In the genomic region with DNA sequence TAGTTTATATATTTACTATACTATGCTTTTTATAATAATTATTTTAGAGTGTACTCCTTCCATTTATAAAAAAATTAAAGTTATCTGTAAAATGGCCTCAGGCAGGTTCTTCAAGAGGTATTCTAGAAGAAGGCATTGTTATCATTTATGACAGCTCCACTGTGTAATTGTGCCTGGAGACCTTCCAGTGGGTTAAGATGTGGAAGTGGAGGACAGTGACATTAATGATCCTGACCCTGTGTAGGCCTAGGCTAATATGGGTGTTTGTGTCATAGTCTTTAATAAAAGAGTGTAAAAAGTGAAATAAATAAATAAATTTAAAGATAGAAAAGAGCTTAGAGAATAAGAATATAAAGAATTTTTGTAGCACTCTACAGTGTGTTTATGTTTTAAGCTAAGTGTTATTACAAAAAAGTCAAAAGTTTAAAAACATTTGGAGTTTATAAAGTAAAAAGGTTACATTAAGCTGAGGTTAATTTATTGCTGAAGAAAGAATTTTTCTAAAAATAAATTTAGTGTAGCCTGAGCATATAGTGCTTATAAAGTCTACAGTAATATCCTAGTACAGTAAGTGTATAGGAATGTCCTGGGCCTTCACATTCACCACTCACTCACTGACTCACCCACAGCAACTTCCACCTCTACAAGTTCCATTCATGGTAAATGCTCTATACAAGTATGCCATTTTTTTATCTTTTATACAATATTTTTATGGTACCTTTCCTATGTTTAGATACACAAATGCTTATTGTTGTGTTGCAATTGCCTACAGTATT, we compare ENCODE assay signal across 16 cellular contexts.
DNase-seq lines count a peak whose midpoint lies in the region; ATAC-seq, FAIRE-seq and TF ChIP-seq lines count a peak whose summit lies in the region.
"Had no signal": no experiment of that assay in that cellular context is flagged by ENCODE, and none has a peak within 500 bp of the region (broad histone marks: within the 10 kb centered on the region; RNA-seq: fewer than 3 reads in every experiment).

No MANE protein-coding gene starts in this region.

- no peaks in the 10 kb centered on the region for H3K4me1 Mint-ChIP-seq in activated CD8-positive, alpha-beta memory T cell treated with anti-CD3 and anti-CD28 coated beads, Interleukin-2, amount 10 ng/mL, durations not matched to agents 7 days and 5 days
- H3K4me1 Mint-ChIP-seq: CD4-positive, CD25-positive, alpha-beta regulatory T cell; immature natural killer cell; WTC11 had no signal

- no peak overlapping the region for H2AFZ ChIP-seq in keratinocyte (ENCODE audit: control insufficient read depth, low read length)

- dilution Hi-C loops in keratinocyte (cut with MboI; ENCODE audit: extremely low pct_ligation_motif_present, low sequenced_read_pairs) = no loop called here

- H3K27ac ChIP-seq in AG04450 (ENCODE audit: low read depth, low read length) (no peak overlapping the region), brain microvascular endothelial cell (peak overlapping the region; percentile 91), keratinocyte (ENCODE audit: control insufficient read depth, insufficient read depth, low read length) (peak overlapping the region; percentile 53)

- H3K36me3 Mint-ChIP-seq in activated CD8-positive, alpha-beta memory T cell treated with anti-CD3 and anti-CD28 coated beads, Interleukin-2, amount 10 ng/mL, durations not matched to agents 7 days and 5 days = no peaks in the 10 kb centered on the region
- H3K36me3 Mint-ChIP-seq: CD4-positive, CD25-positive, alpha-beta regulatory T cell; immature natural killer cell had no signal

- H3K9me1 ChIP-seq in keratinocyte (ENCODE audit: control insufficient read depth, extremely low read depth, insufficient read depth, low read length) = no peaks in the 10 kb centered on the region

- no peak for ATAC-seq in activated CD8-positive, alpha-beta memory T cell treated with anti-CD3 and anti-CD28 coated beads, Interleukin-2, amount 10 ng/mL, durations not matched to agents 7 days and 5 days
- ATAC-seq: Right ventricle myocardium inferior, WTC11 had no signal

- FAIRE-seq in keratinocyte (lab: Jason Lieb, UNC) = peak; percentile 49
- FAIRE-seq: GM19239 had no signal

- no peak for TF ChIP-seq CTCF in AG04450 (IDR thresholded peaks at IDR 0.05; ENCODE audit: low read depth, low read length)
- TF ChIP-seq CTCF in brain microvascular endothelial cell (IDR thresholded peaks at IDR 0.05; ENCODE audit: low read depth, low read length, missing control alignments) = no peak
- TF ChIP-seq CTCF in keratinocyte (optimal IDR thresholded peaks at IDR 0.05 in 1 of 3, IDR thresholded peaks at IDR 0.05 in 1 of 3, conservative IDR thresholded peaks at IDR 0.05 in 1 of 3; ENCODE audit: extremely low read depth in 1 of 3, insufficient read depth in 2 of 3, low read length in 3 of 3) = no peak
- no peak for TF ChIP-seq CTCF in GM20000 (IDR thresholded peaks at IDR 0.05; ENCODE audit: extremely low read depth, missing control alignments)

- peaks cover 14% of the 10 kb centered on the region for H3K4me1 ChIP-seq in keratinocyte (ENCODE audit: control insufficient read depth, extremely low read depth, insufficient read depth, low read length)

- in situ Hi-C loops in brain microvascular endothelial cell (cut with HindIII; ENCODE audit: low pct_ligation_motif_present, low sequenced_read_pairs) = no loop called here

- H3K9ac ChIP-seq in keratinocyte (ENCODE audit: control insufficient read depth, extremely low read depth, insufficient read depth, low read length) = no peak overlapping the region

- no peak overlapping the region for H3K4me3 Mint-ChIP-seq in activated CD8-positive, alpha-beta memory T cell treated with anti-CD3 and anti-CD28 coated beads, Interleukin-2, amount 10 ng/mL, durations not matched to agents 7 days and 5 days
- H3K4me3 Mint-ChIP-seq: CD4-positive, CD25-positive, alpha-beta regulatory T cell; immature natural killer cell; WTC11 had no signal

- no peaks in the 10 kb centered on the region for H3K27me3 ChIP-seq in AG04450 (ENCODE audit: control insufficient read depth, insufficient read depth, low read length)
- no peaks in the 10 kb centered on the region for H3K27me3 ChIP-seq in brain microvascular endothelial cell (replicated peaks)
- no peaks in the 10 kb centered on the region for H3K27me3 ChIP-seq in keratinocyte (ENCODE audit: control insufficient read depth, extremely low read depth, insufficient read depth, low read length)

- H3K27ac Mint-ChIP-seq in activated CD8-positive, alpha-beta memory T cell treated with anti-CD3 and anti-CD28 coated beads, Interleukin-2, amount 10 ng/mL, durations not matched to agents 7 days and 5 days = no peak overlapping the region
- H3K27ac Mint-ChIP-seq: CD4-positive, CD25-positive, alpha-beta regulatory T cell; immature natural killer cell had no signal

- peak overlapping the region; percentile 46 for H3K4me2 ChIP-seq in keratinocyte (ENCODE audit: control insufficient read depth, extremely low read depth, insufficient read depth, low read depth, low read length)

- DNase-seq in AG04450 (ENCODE audit: low read depth, low spot score) = peak; percentile 87
- peak; percentile 87 for DNase-seq in LHCN-M2 (ENCODE audit: low read depth)
- DNase-seq in brain microvascular endothelial cell = peak; percentile 95
- peak; percentile 75 for DNase-seq in keratinocyte (ENCODE audit: low read depth, low spot score)
- DNase-seq in activated CD8-positive, alpha-beta memory T cell treated with anti-CD3 and anti-CD28 coated beads, Interleukin-2, amount 10 ng/mL, durations not matched to agents 7 days and 5 days = no peak
- DNase-seq in NCI-H2029 (lab: John Stamatoyannopoulos, UW) = no peak
- DNase-seq in GM20000 (ENCODE audit: low spot score) = no peak
- no peak for DNase-seq in DMS153 (lab: John Stamatoyannopoulos, UW)
- DNase-seq: activated T-cell treated with anti-CD3 and anti-CD28 coated beads for 4 hours; CD4-positive, CD25-positive, alpha-beta regulatory T cell; immature natural killer cell; NCI-H510A; stimulated activated CD4-positive, alpha-beta T cell treated with anti-CD3 and anti-CD28 coated beads, Interleukin-12 subunit alpha, Interleukin-12 subunit beta, amount 100 ng/mL, for 4 hours had no signal

- peaks cover 2% of the 10 kb centered on the region for H3K9me3 Mint-ChIP-seq in activated CD8-positive, alpha-beta memory T cell treated with anti-CD3 and anti-CD28 coated beads, Interleukin-2, amount 10 ng/mL, durations not matched to agents 7 days and 5 days (ENCODE audit: low read depth)

- peaks cover 6% of the 10 kb centered on the region; the same call in 1 of the 2 replicates for H3K9me3 ChIP-seq in AG04450 (ENCODE audit: control insufficient read depth, insufficient read depth, low read length)
- H3K9me3 ChIP-seq in keratinocyte (ENCODE audit: control insufficient read depth, low read depth, low read length) = peaks cover 7% of the 10 kb centered on the region

- CTCF ChIA-PET in AG04450 (lab: Charles Lee) = interaction anchor here (0.7 to 1.5 kb wide), 4 partner anchors 12 to 235 kb away, joined by 3 to 7 read pairs (median 4); no protein-coding TSS in a partner anchor
- CTCF ChIA-PET in activated CD8-positive, alpha-beta memory T cell treated with anti-CD3 and anti-CD28 coated beads, Interleukin-2, amount 10 ng/mL, durations not matched to agents 7 days and 5 days (lab: Charles Lee) = interaction anchor here (1.5 kb wide), 1 partner anchor 14 kb away, joined by 4 read pairs; no protein-coding TSS in a partner anchor

- no peaks in the 10 kb centered on the region for H4K20me1 ChIP-seq in keratinocyte (ENCODE audit: control insufficient read depth, extremely low read depth, insufficient read depth, low read length)

- POLR2A ChIA-PET in AG04450 (lab: Yijun Ruan, JAX) = interaction anchor here (0.8 to 1.5 kb wide), 3 partner anchors 159 to 295 kb away, joined by 3 to 7 read pairs (median 3); no protein-coding TSS in a partner anchor

- H3K4me3 ChIP-seq in AG04450 (ENCODE audit: low read depth, low read length) (no peak overlapping the region), brain microvascular endothelial cell (ENCODE audit: low read depth, low read length) (no peak overlapping the region), keratinocyte (ENCODE audit: control insufficient read depth in 2 of 3, extremely low read depth in 1 of 3, insufficient read depth in 2 of 3, low read depth in 1 of 3, low read length in 3 of 3) (no peak overlapping the region)

- no peaks in the 10 kb centered on the region for H3K79me2 ChIP-seq in keratinocyte (ENCODE audit: control insufficient read depth, insufficient read depth, low read length)

- H3K27me3 Mint-ChIP-seq in activated CD8-positive, alpha-beta memory T cell treated with anti-CD3 and anti-CD28 coated beads, Interleukin-2, amount 10 ng/mL, durations not matched to agents 7 days and 5 days = no peaks in the 10 kb centered on the region

- H3K36me3 ChIP-seq in brain microvascular endothelial cell (replicated peaks) = no peaks in the 10 kb centered on the region
- no peaks in the 10 kb centered on the region for H3K36me3 ChIP-seq in keratinocyte (ENCODE audit: control insufficient read depth in 2 of 2, extremely low read depth in 1 of 2, insufficient read depth in 2 of 2, low read length in 2 of 2)

Comparison
In these comparisons a context has a peak if more than half of its experiments do, and no peak if none do; other contexts are left out.
1. DNase-seq: peak in AG04450 (single experiment), LHCN-M2 (single experiment), brain microvascular endothelial cell (single experiment) and keratinocyte (single experiment); none in activated CD8-positive, alpha-beta memory T cell treated with anti-CD3 and anti-CD28 coated beads, Interleukin-2, amount 10 ng/mL, durations not matched to agents 7 days and 5 days (single experiment), NCI-H2029 (single experiment), GM20000 (single experiment) and DMS153 (single experiment).